Comparison of ENCODE assay signal across 8 cellular contexts in genomic region chr10:57657164-57657765, GRCh38.
DNase-seq lines count a peak whose midpoint lies in the region; ATAC-seq and TF ChIP-seq lines count a peak whose summit lies in the region.

No MANE protein-coding gene starts in this region.

- H3K27me3 ChIP-seq in brain microvascular endothelial cell (replicated peaks), result no peaks in the 10 kb centered on the region
- H3K27me3 ChIP-seq in kidney epithelial cell (ENCODE audit: control insufficient read depth, insufficient read depth, low read length), result no peaks in the 10 kb centered on the region

- H3K4me3 ChIP-seq in brain microvascular endothelial cell (ENCODE audit: low read depth, low read length), result no peak overlapping the region
- H3K4me3 ChIP-seq in kidney epithelial cell (ENCODE audit: low read depth, low read length), result no peak overlapping the region

- in situ Hi-C loops in brain microvascular endothelial cell (cut with HindIII; ENCODE audit: low pct_ligation_motif_present, low sequenced_read_pairs), result no loop called here

- ATAC-seq in GM19463 (IDR thresholded peaks at IDR 0.05; ENCODE audit: unreplicated experiment), result peak; percentile 91
- peak; percentile 96 for ATAC-seq in HG03432 (IDR thresholded peaks at IDR 0.05; ENCODE audit: unreplicated experiment)

- DNase-seq in NCI-H524 (lab: John Stamatoyannopoulos, UW) (peak; percentile 5 to 38), NCI-H524 treated with DMSO at 0.1 percent for 48 hours (lab: John Stamatoyannopoulos, UW) (no peak), NCI-H82 (lab: John Stamatoyannopoulos, UW) (peak; percentile 66), brain microvascular endothelial cell (peak; percentile 59), kidney epithelial cell (ENCODE audit: low read depth) (peak; percentile 7), superior temporal gyrus (ENCODE audit: extremely low spot score) (peak; percentile 80)

- H3K27ac ChIP-seq in brain microvascular endothelial cell, result no peak overlapping the region

- H3K36me3 ChIP-seq in brain microvascular endothelial cell (replicated peaks) (no peaks in the 10 kb centered on the region), kidney epithelial cell (ENCODE audit: control insufficient read depth, insufficient read depth, low read length) (no peaks in the 10 kb centered on the region)

- TF ChIP-seq CTCF in brain microvascular endothelial cell (IDR thresholded peaks at IDR 0.05; ENCODE audit: low read depth, low read length, missing control alignments) (peak; percentile 88), kidney epithelial cell (IDR thresholded peaks at IDR 0.05; ENCODE audit: insufficient read depth, low read length, poor library complexity, severe bottlenecking) (peak; percentile 81)
